Comparison of ENCODE assay signal across 1 cellular context in the genomic region with DNA sequence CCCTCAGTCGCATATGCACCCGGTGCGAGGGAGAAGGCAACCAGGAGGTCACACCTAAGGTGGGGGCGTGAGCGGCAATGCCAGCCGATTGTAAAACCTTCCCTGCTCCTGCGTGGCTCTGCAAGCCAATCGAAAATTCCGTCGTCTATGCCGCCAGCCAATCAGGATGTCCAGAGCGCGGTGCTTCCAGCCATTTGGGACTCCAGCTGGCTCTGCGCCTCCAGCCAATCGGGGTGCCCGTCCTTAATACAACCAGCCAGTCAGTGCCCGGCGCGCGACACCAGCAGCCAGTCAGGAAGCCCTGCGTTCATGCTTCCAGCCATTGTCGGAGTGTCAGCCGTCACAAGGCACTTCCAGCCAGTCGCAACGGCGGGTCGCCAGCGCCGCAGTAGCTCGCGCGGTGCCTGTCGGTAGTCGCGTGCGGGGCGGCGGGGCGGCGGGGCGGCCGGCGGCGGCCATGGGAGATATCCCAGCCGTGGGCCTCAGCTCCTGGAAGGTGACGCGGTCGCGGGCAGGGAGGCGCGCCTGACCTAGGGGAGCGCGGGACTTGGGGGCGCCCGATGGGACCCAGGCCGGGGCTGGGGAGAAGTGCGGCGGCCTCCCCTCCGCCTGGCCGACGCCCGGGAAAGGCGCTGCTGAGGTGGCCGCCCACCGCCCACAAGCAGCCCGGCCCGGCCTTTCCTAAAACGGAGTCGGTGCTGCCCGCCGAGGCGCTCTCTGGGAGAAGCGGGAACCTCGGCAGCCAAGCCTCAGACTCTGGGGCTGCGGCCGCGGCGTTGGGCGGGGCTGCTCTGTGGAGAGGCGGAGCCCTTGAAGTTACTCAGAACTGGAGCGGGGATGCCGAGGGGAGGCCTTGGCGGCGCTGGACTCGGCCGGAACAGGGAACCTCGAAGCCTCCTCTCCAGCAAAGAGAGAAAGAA.
TF ChIP-seq lines count a peak whose summit lies in the region.

Gene AKR1E2, plus strand, starts transcription at position 340 of the 920 bp plus-strand sequence. Its CDS starts 118 bp downstream, at position 458.

TF ChIP-seq in WTC11, 78 proteins besides CTCF, POLR2A, EP300 and RAD21 (continued from another document):
- TF ChIP-seq, protein P1, sequence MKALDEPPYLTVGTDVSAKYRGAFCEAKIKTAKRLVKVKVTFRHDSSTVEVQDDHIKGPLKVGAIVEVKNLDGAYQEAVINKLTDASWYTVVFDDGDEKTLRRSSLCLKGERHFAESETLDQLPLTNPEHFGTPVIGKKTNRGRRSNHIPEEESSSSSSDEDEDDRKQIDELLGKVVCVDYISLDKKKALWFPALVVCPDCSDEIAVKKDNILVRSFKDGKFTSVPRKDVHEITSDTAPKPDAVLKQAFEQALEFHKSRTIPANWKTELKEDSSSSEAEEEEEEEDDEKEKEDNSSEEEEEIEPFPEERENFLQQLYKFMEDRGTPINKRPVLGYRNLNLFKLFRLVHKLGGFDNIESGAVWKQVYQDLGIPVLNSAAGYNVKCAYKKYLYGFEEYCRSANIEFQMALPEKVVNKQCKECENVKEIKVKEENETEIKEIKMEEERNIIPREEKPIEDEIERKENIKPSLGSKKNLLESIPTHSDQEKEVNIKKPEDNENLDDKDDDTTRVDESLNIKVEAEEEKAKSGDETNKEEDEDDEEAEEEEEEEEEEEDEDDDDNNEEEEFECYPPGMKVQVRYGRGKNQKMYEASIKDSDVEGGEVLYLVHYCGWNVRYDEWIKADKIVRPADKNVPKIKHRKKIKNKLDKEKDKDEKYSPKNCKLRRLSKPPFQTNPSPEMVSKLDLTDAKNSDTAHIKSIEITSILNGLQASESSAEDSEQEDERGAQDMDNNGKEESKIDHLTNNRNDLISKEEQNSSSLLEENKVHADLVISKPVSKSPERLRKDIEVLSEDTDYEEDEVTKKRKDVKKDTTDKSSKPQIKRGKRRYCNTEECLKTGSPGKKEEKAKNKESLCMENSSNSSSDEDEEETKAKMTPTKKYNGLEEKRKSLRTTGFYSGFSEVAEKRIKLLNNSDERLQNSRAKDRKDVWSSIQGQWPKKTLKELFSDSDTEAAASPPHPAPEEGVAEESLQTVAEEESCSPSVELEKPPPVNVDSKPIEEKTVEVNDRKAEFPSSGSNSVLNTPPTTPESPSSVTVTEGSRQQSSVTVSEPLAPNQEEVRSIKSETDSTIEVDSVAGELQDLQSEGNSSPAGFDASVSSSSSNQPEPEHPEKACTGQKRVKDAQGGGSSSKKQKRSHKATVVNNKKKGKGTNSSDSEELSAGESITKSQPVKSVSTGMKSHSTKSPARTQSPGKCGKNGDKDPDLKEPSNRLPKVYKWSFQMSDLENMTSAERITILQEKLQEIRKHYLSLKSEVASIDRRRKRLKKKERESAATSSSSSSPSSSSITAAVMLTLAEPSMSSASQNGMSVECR (CRISPR knock-in tag; IDR thresholded peaks at IDR 0.05; ENCODE audit: borderline replicate concordance) = 0 out of 2 replicates have a peak, but pooled peaks have one; percentile 12
- TF ChIP-seq GRHL2 (CRISPR knock-in tag; IDR thresholded peaks at IDR 0.05; ENCODE audit: insufficient replicate concordance, severe bottlenecking) = no peak
